In the genomic region with DNA sequence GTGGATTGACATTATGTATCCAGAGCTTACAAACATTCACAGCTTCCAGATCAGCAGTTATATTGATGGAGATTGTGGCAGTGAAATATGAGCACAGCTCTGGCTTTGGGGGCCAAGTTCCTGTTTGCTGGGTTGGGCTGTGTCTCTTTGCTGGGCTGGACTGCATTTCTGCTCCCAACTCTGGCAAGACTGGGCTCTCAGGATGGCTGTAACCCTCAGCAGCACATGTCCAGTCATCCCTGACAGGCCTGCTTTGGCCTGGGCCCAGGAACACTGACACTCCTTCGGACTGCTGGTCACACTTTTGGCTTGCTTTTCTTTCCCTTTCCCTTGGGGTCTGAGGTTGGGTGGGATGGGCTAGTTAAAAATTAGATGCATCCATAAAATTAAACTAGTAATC, we compare ENCODE assay signal across 17 cellular contexts. TPM values are rescaled to one million over a fixed set of nuclear protein-coding genes. Genes with fewer than 3 reads are reported as not detected.
A peak's percentile ranks its signal among the peaks of the same experiment; 100 is the strongest.
DNase-seq lines count a peak whose midpoint lies in the region; ATAC-seq and TF ChIP-seq lines count a peak whose summit lies in the region.
"Had no signal": no experiment of that assay in that cellular context is flagged by ENCODE, and none has a peak within 500 bp of the region (broad histone marks: within the 10 kb centered on the region; RNA-seq: fewer than 3 reads in every experiment).

No MANE protein-coding gene starts in this region.

- DNase-seq in EL, result peak; percentile 28
- DNase-seq in fibroblast of the aortic adventitia (ENCODE audit: low read depth), result peak; percentile 34
- peak; percentile 54 for DNase-seq in renal cortical epithelial cell (ENCODE audit: low read depth)
- DNase-seq in activated CD4-positive, CD25-positive, alpha-beta regulatory T cell (lab: John Stamatoyannopoulos, UW), result no peak
- no peak for DNase-seq in activated T-cell treated with anti-CD3 and anti-CD28 coated beads, Interleukin-2, amount 50 U/mL, for 48 hours
- DNase-seq in activated naive CD8-positive, alpha-beta T cell treated with anti-CD3 and anti-CD28 coated beads, Interleukin-2, amount 50 U/mL, for 24 hours, result no peak
- DNase-seq in activated gamma-delta T cell treated with Interleukin-2 at 50 U/mL for 16 hours, result no peak
- DNase-seq: activated CD4-positive, alpha-beta T cell treated with anti-CD3 and anti-CD28 coated beads, Interleukin-2, amount 50 U/mL, for 4 hours; activated effector memory CD4-positive, alpha-beta T cell treated with Interleukin-2 at 50 U/mL for 16 hours; CD4-positive, alpha-beta memory T cell; NCI-H2081; stimulated activated naive B cell treated with anti-CD40 and anti-IgM and Interleukin-4, amounts not matched to agents 10 μg/mL and 1 μg/mL and 100 μg/mL, for 72 hours; T-helper 1 cell had no signal

- H3K27ac ChIP-seq in OCI-LY3 (ENCODE audit: low read length), result no peak overlapping the region

- no peak overlapping the region for H3K9ac ChIP-seq in OCI-LY3 (ENCODE audit: low read length)

- no peaks in the 10 kb centered on the region for H3K79me2 ChIP-seq in OCI-LY3 (ENCODE audit: low read length)

- no peak overlapping the region for H3K4me3 Mint-ChIP-seq in activated naive CD8-positive, alpha-beta T cell treated with anti-CD3 and anti-CD28 coated beads, Interleukin-2, amount 50 U/mL, for 24 hours
- H3K4me3 Mint-ChIP-seq: CD4-positive, alpha-beta memory T cell; IgD-negative memory B cell; mesothelial cell of epicardium; stimulated activated naive B cell treated with anti-CD40 and anti-IgM and Interleukin-4, amounts not matched to agents 10 μg/mL and 1 μg/mL and 100 μg/mL, for 72 hours had no signal

- H3K4me2 ChIP-seq in OCI-LY3 (ENCODE audit: low read length), result peak overlapping the region; percentile 66; the same call in 1 of the 2 replicates

- peaks cover 15% of the 10 kb centered on the region for H3K27me3 ChIP-seq in OCI-LY3 (ENCODE audit: low read depth, low read length)

- H3K4me1 ChIP-seq in OCI-LY3 (ENCODE audit: low read length), result peaks cover 41% of the 10 kb centered on the region

- TF ChIP-seq CTCF in OCI-LY3 (IDR thresholded peaks at IDR 0.05; ENCODE audit: low read depth, low read length) (no peak), fibroblast of the aortic adventitia (IDR thresholded peaks at IDR 0.05; ENCODE audit: insufficient read depth, low read length) (no peak)

- H4K20me1 ChIP-seq in OCI-LY3 (ENCODE audit: insufficient read depth, low read length), result no peaks in the 10 kb centered on the region

- peaks cover 3% of the 10 kb centered on the region for H3K4me1 Mint-ChIP-seq in activated naive CD8-positive, alpha-beta T cell treated with anti-CD3 and anti-CD28 coated beads, Interleukin-2, amount 50 U/mL, for 24 hours

- H3K9me3 Mint-ChIP-seq in activated naive CD8-positive, alpha-beta T cell treated with anti-CD3 and anti-CD28 coated beads, Interleukin-2, amount 50 U/mL, for 24 hours, result no peaks in the 10 kb centered on the region
- H3K9me3 Mint-ChIP-seq: CD4-positive, alpha-beta memory T cell; IgD-negative memory B cell; mesothelial cell of epicardium; stimulated activated naive B cell treated with anti-CD40 and anti-IgM and Interleukin-4, amounts not matched to agents 10 μg/mL and 1 μg/mL and 100 μg/mL, for 72 hours had no signal

- H3K36me3 Mint-ChIP-seq in activated naive CD8-positive, alpha-beta T cell treated with anti-CD3 and anti-CD28 coated beads, Interleukin-2, amount 50 U/mL, for 24 hours (ENCODE audit: low read depth), result no peaks in the 10 kb centered on the region
- H3K36me3 Mint-ChIP-seq: CD4-positive, alpha-beta memory T cell; IgD-negative memory B cell; mesothelial cell of epicardium; stimulated activated naive B cell treated with anti-CD40 and anti-IgM and Interleukin-4, amounts not matched to agents 10 μg/mL and 1 μg/mL and 100 μg/mL, for 72 hours had no signal

- no peak for ATAC-seq in activated naive CD8-positive, alpha-beta T cell treated with anti-CD3 and anti-CD28 coated beads, Interleukin-2, amount 50 U/mL, for 24 hours

- H3K27ac Mint-ChIP-seq in activated naive CD8-positive, alpha-beta T cell treated with anti-CD3 and anti-CD28 coated beads, Interleukin-2, amount 50 U/mL, for 24 hours, result no peak overlapping the region
- H3K27ac Mint-ChIP-seq: CD4-positive, alpha-beta memory T cell; IgD-negative memory B cell; mesothelial cell of epicardium; progenitor cell of endocrine pancreas; stimulated activated naive B cell treated with anti-CD40 and anti-IgM and Interleukin-4, amounts not matched to agents 10 μg/mL and 1 μg/mL and 100 μg/mL, for 72 hours had no signal

- no peaks in the 10 kb centered on the region for H3K36me3 ChIP-seq in OCI-LY3 (replicated peaks; ENCODE audit: low read depth, low read length)

- no peak overlapping the region for H2AFZ ChIP-seq in OCI-LY3 (ENCODE audit: low read depth, low read length)

- H3K4me3 ChIP-seq in OCI-LY3 (ENCODE audit: low read length) (no peak overlapping the region), fibroblast of the aortic adventitia (ENCODE audit: low read depth, low read length) (no peak overlapping the region)

- peaks cover 4% of the 10 kb centered on the region for H3K27me3 Mint-ChIP-seq in activated naive CD8-positive, alpha-beta T cell treated with anti-CD3 and anti-CD28 coated beads, Interleukin-2, amount 50 U/mL, for 24 hours

- no peaks in the 10 kb centered on the region for H3K9me3 ChIP-seq in OCI-LY3 (ENCODE audit: insufficient read depth, low read length)

RNA-seq across cellular contexts. Expression of a gene that starts 17.9 kb away (rescaled TPM):
- 38.1 and 77.9 TPM in 2 replicates for total RNA-seq in fibroblast of the aortic adventitia (ENCODE audit: low replicate concordance)
- 81.9 and 117 TPM in 2 replicates for total RNA-seq in renal cortical epithelial cell

RNA-seq across cellular contexts. Expression of a gene that starts 36.5 kb away (rescaled TPM):
- total RNA-seq in fibroblast of the aortic adventitia (ENCODE audit: low replicate concordance) (not detected in 2 replicates), renal cortical epithelial cell (0.10 and 1.2 TPM in 2 replicates)
- total RNA-seq: CD4-positive, alpha-beta memory T cell had no signal

Comparison
In these comparisons a context has a peak if more than half of its experiments do, and no peak if none do; other contexts are left out.
1. DNase-seq: peak in EL (single experiment), fibroblast of the aortic adventitia (single experiment) and renal cortical epithelial cell (single experiment); none in activated CD4-positive, CD25-positive, alpha-beta regulatory T cell (0 of 4), activated T-cell treated with anti-CD3 and anti-CD28 coated beads, Interleukin-2, amount 50 U/mL, for 48 hours (0 of 2), activated naive CD8-positive, alpha-beta T cell treated with anti-CD3 and anti-CD28 coated beads, Interleukin-2, amount 50 U/mL, for 24 hours (single experiment) and activated gamma-delta T cell treated with Interleukin-2 at 50 U/mL for 16 hours (single experiment).